ENCODE assay signal across 23 cellular contexts in genomic region chr2:45845566-45845965, GRCh38.
"Had no signal": no experiment of that assay in that cellular context is flagged by ENCODE, and none has a peak within 500 bp of the region (broad histone marks: within the 10 kb centered on the region; RNA-seq: fewer than 3 reads in every experiment).

No MANE protein-coding gene starts in this region.

- H3K9me3 Mint-ChIP-seq: activated T-cell treated with anti-CD3 and anti-CD28 coated beads, Interleukin-2, amount 50 U/mL, for 72 hours; effector memory CD8-positive, alpha-beta T cell; stimulated activated naive CD8-positive, alpha-beta T cell treated with anti-CD3 and anti-CD28 coated beads, Interleukin-15, Interleukin-2, amounts not matched to agents 100 ng/mL and 50 ng/mL, for 24 hours had no signal

- ATAC-seq: effector memory CD8-positive, alpha-beta T cell; left lobe of liver; right cardiac atrium; T-helper 17 cell had no signal

- H3K4me3 ChIP-seq: tibial nerve, vagina had no signal

- H3K27me3 Mint-ChIP-seq: activated naive CD8-positive, alpha-beta T cell; effector memory CD8-positive, alpha-beta T cell; stimulated activated naive CD8-positive, alpha-beta T cell treated with anti-CD3 and anti-CD28 coated beads, Interleukin-15, Interleukin-2, amounts not matched to agents 100 ng/mL and 50 ng/mL, for 24 hours; T-helper 17 cell had no signal

- DNase-seq: activated CD4-positive, alpha-beta T cell treated with anti-CD3 and anti-CD28 coated beads for 1 hour; activated gamma-delta T cell treated with Interleukin-2 at 50 U/mL for 16 hours; activated T-cell treated with anti-CD3 and anti-CD28 coated beads, Interleukin-2, amount 50 U/mL, for 72 hours; amniotic stem cell; dermis blood vessel endothelial cell; effector memory CD8-positive, alpha-beta T cell; foreskin melanocyte; glutamatergic neuron; kidney; mammary epithelial cell; right cardiac atrium; small intestine; stimulated activated CD4-positive, alpha-beta T cell treated with anti-CD3 and anti-CD28 coated beads, Interleukin-15, amount 100 ng/mL, for 24 hours; stimulated activated CD4-positive, alpha-beta T cell treated with anti-CD3 and anti-CD28 coated beads, Interleukin-2, amount 100 ng/mL, for 48 hours; T-helper 17 cell; WERI-Rb-1 had no signal

- H3K27ac Mint-ChIP-seq: activated naive CD8-positive, alpha-beta T cell; activated T-cell treated with anti-CD3 and anti-CD28 coated beads, Interleukin-2, amount 50 U/mL, for 72 hours; progenitor cell of endocrine pancreas; stimulated activated naive CD8-positive, alpha-beta T cell treated with anti-CD3 and anti-CD28 coated beads, Interleukin-15, Interleukin-2, amounts not matched to agents 100 ng/mL and 50 ng/mL, for 24 hours; T-helper 17 cell had no signal

- H3K4me3 Mint-ChIP-seq: activated naive CD8-positive, alpha-beta T cell; activated T-cell treated with anti-CD3 and anti-CD28 coated beads, Interleukin-2, amount 50 U/mL, for 72 hours; effector memory CD8-positive, alpha-beta T cell; neural crest cell; stimulated activated naive CD8-positive, alpha-beta T cell treated with anti-CD3 and anti-CD28 coated beads, Interleukin-15, Interleukin-2, amounts not matched to agents 100 ng/mL and 50 ng/mL, for 24 hours; T-helper 17 cell had no signal
